31 cellular contexts compared by ENCODE assay signal in genomic region chr14:37545174-37545573, GRCh38. TPM values are rescaled to one million over a fixed set of nuclear protein-coding genes. Genes with fewer than 3 reads are reported as not detected.
DNase-seq lines count a peak whose midpoint lies in the region; ATAC-seq and TF ChIP-seq lines count a peak whose summit lies in the region.
"Had no signal": no experiment of that assay in that cellular context is flagged by ENCODE, and none has a peak within 500 bp of the region (broad histone marks: within the 10 kb centered on the region; RNA-seq: fewer than 3 reads in every experiment).

No MANE protein-coding gene starts in this region.

- no peaks in the 10 kb centered on the region for H3K36me3 ChIP-seq in colonic mucosa
- H3K36me3 ChIP-seq in left lung = no peaks in the 10 kb centered on the region
- H3K36me3 ChIP-seq: adrenal gland, HAP-1, tibial artery had no signal

- no peak overlapping the region for H3K9ac ChIP-seq in colonic mucosa (ENCODE audit: low read depth in 2 of 2, low read length in 2 of 2)

- CTCF ChIA-PET in AG04450 (lab: Charles Lee) = no interaction called here

- H3K27me3 ChIP-seq in AG04450 (ENCODE audit: control insufficient read depth, insufficient read depth, low read length) = no peaks in the 10 kb centered on the region
- H3K27me3 ChIP-seq in colonic mucosa = no peaks in the 10 kb centered on the region
- H3K27me3 ChIP-seq in left lung = no peaks in the 10 kb centered on the region
- H3K27me3 ChIP-seq: adrenal gland, tibial artery had no signal

- peak; percentile 77 for ATAC-seq in left lung
- ATAC-seq: activated CD8-positive, alpha-beta memory T cell treated with anti-CD3 and anti-CD28 coated beads, Interleukin-2, amount 10 ng/mL, durations not matched to agents 7 days and 5 days; activated T-cell treated with anti-CD3 and anti-CD28 coated beads, Interleukin-2, amount 50 U/mL, for 72 hours; GM12878; natural killer cell; Panc1; stimulated activated naive CD8-positive, alpha-beta T cell treated with anti-CD3 and anti-CD28 coated beads, Interleukin-15, amount 100 ng/mL, for 72 hours; WTC11 had no signal

- intact Hi-C loops in colonic mucosa (cut with DNase I) (no loop called here), left lung (cut with DNase I) (no loop called here)

- H3K4me3 ChIP-seq in AG04450 (ENCODE audit: low read depth, low read length) = no peak overlapping the region
- H3K4me3 ChIP-seq in colonic mucosa = no peak overlapping the region
- H3K4me3 ChIP-seq in left lung = no peak overlapping the region
- H3K4me3 ChIP-seq: adrenal gland, GM12878, HAP-1, tibial artery had no signal

- no peaks in the 10 kb centered on the region for H3K9me3 ChIP-seq in AG04450 (ENCODE audit: control insufficient read depth, insufficient read depth, low read length)
- no peaks in the 10 kb centered on the region for H3K9me3 ChIP-seq in colonic mucosa
- H3K9me3 ChIP-seq in left lung = no peaks in the 10 kb centered on the region
- H3K9me3 ChIP-seq: adrenal gland, HAP-1, tibial artery had no signal

- no peaks in the 10 kb centered on the region for H3K4me1 ChIP-seq in colonic mucosa
- H3K4me1 ChIP-seq in left lung = peaks cover 0 to 4% of the 10 kb centered on the region in 2 donors
- H3K4me1 ChIP-seq: adrenal gland, HAP-1, tibial artery had no signal

- no peak overlapping the region for H3K27ac ChIP-seq in AG04450 (ENCODE audit: low read depth, low read length)
- H3K27ac ChIP-seq in colonic mucosa = no peak overlapping the region
- no peak overlapping the region for H3K27ac ChIP-seq in left lung
- H3K27ac ChIP-seq: adrenal gland, tibial artery had no signal

- POLR2A ChIA-PET in AG04450 (lab: Yijun Ruan, JAX) = no interaction called here

- DNase-seq in AG04450 (ENCODE audit: low read depth, low spot score) (no peak), HT-29 (ENCODE audit: low spot score) (peak; percentile 14), colonic mucosa (no peak), left lung (no peak), HuH-7 (ENCODE audit: low spot score) (no peak), NCI-H82 treated with DMSO at 0.1 percent for 48 hours (lab: John Stamatoyannopoulos, UW; ENCODE audit: unreplicated experiment) (no peak), cerebellar nuclear complex (lab: John Stamatoyannopoulos, UW) (no peak)
- DNase-seq: activated CD8-positive, alpha-beta memory T cell treated with anti-CD3 and anti-CD28 coated beads, Interleukin-2, amount 10 ng/mL, durations not matched to agents 7 days and 5 days; activated naive CD4-positive, alpha-beta T cell treated with Interleukin-2 at 50 U/mL for 16 hours; activated T-cell treated with anti-CD3 and anti-CD28 coated beads, Interleukin-2, amount 50 U/mL, for 72 hours; adrenal gland; effector CD8-positive, alpha-beta T cell; KG1; midbrain; MV-4-11; natural killer cell; NCI-H510A treated with DMSO at 0.1 percent for 48 hours; NK-92 treated with Interleukin-12 subunit alpha and Interleukin-12 subunit beta, amount 100 ng/mL, for 24 hours; SIG-M5; small intestine; stimulated activated CD8-positive, alpha-beta memory T cell treated with anti-CD3 and anti-CD28 coated beads, Interleukin-4, amount 100 ng/mL, for 48 hours; stimulated activated naive CD8-positive, alpha-beta T cell treated with anti-CD3 and anti-CD28 coated beads, Interleukin-15, amount 100 ng/mL, for 72 hours; tibial artery had no signal

- TF ChIP-seq CTCF in AG04450 (IDR thresholded peaks at IDR 0.05; ENCODE audit: low read depth, low read length) (peak; percentile 18; the same call in 1 of the 2 replicates), colonic mucosa (IDR thresholded peaks at IDR 0.05) (peak; percentile 14), left lung (IDR thresholded peaks at IDR 0.05) (no peak)

RNA-seq across cellular contexts. Expression of gene FOXA1, which starts 49.9 kb away (rescaled TPM):
- polyA plus RNA-seq in AG04450 (2011; rRNA removed) = 0.07 and 0.17 TPM in 2 replicates
- not detected in 2 replicates for polyA minus RNA-seq in AG04450 (2011; rRNA and poly(A)+ RNA removed)
- 191 and 199 TPM in 2 replicates for total RNA-seq in HT-29 (2014; rRNA removed; shearing (Covaris generic))
- 10 to 100 TPM; 70.5 to 87.7 TPM for total RNA-seq in colonic mucosa
- total RNA-seq in left lung = 10 to 100 TPM; 30.2 to 33.6 TPM
- total RNA-seq: activated CD8-positive, alpha-beta memory T cell treated with anti-CD3 and anti-CD28 coated beads, Interleukin-2, amount 10 ng/mL, durations not matched to agents 7 days and 5 days; natural killer cell; omental fat pad had no signal
- polyA plus RNA-seq: CD14-positive monocyte had no signal

RNA-seq across cellular contexts. Expression of gene TTC6, which starts 50.3 kb away (rescaled TPM):
- 0.01 TPM in 1 of 2 replicates, not detected in the other for polyA plus RNA-seq in AG04450 (2011; rRNA removed)
- not detected in 2 replicates for polyA minus RNA-seq in AG04450 (2011; rRNA and poly(A)+ RNA removed)
- total RNA-seq in HT-29 (2014; rRNA removed; shearing (Covaris generic)) = 6.2 and 6.3 TPM in 2 replicates
- total RNA-seq in colonic mucosa = 1 to 10 TPM; 4.5 to 4.7 TPM
- total RNA-seq in left lung = 1 to 10 TPM; 3.2 to 7.1 TPM
- total RNA-seq: activated CD8-positive, alpha-beta memory T cell treated with anti-CD3 and anti-CD28 coated beads, Interleukin-2, amount 10 ng/mL, durations not matched to agents 7 days and 5 days; activated T-cell treated with anti-CD3 and anti-CD28 coated beads, Interleukin-2, amount 50 U/mL, for 72 hours; adrenal gland; GM12878; HT1080; natural killer cell; omental fat pad; WTC11 had no signal
- polyA plus RNA-seq: adrenal gland, CD14-positive monocyte, GM12878, keratinocyte had no signal

Comparison
In these comparisons a context has a peak if more than half of its experiments do, and no peak if none do; other contexts are left out.
1. CTCF ChIP-seq: peak in AG04450 (single experiment) and colonic mucosa (single experiment); none in left lung (0 of 2).